In genomic region chr21:29342394-29342957, GRCh38 we compare ENCODE assay signal across 1 cellular context.
TF ChIP-seq lines count a peak whose summit lies in the region.

No MANE protein-coding gene starts in this region.

TF ChIP-seq in GM12878, 131 proteins besides CTCF, POLR2A, EP300 and RAD21 (continued from another document):
- TF ChIP-seq REST (IDR thresholded peaks at IDR 0.05; ENCODE audit: low read depth, low read length) (no peak), PML (IDR thresholded peaks at IDR 0.05; ENCODE audit: low read length) (0 out of 2 replicates have a peak, but pooled peaks have one; percentile 34), CHD2 (IDR thresholded peaks at IDR 0.05; ENCODE audit: borderline replicate concordance, low read depth, low read length) (no peak), TARDBP (IDR thresholded peaks at IDR 0.05; ENCODE audit: borderline replicate concordance) (no peak), NR2C1 (IDR thresholded peaks at IDR 0.05) (no peak), ZNF622 (IDR thresholded peaks at IDR 0.05) (no peak), YBX1 (IDR thresholded peaks at IDR 0.05) (no peak), E4F1 (IDR thresholded peaks at IDR 0.05; ENCODE audit: borderline replicate concordance, partially characterized antibody) (no peak), POLR2AphosphoS5 (IDR thresholded peaks at IDR 0.05; ENCODE audit: low read length) (peak; percentile 27; the same call in 1 of the 2 replicates), ATF7 (IDR thresholded peaks at IDR 0.05; ENCODE audit: low read depth) (no peak), IKZF1 (conservative IDR thresholded peaks at IDR 0.05) (peak; percentile 44; the same call in 1 of the 2 replicates), RELB (IDR thresholded peaks at IDR 0.05; ENCODE audit: low read depth) (no peak), CHD1 (IDR thresholded peaks at IDR 0.05; ENCODE audit: low read depth, low read length) (no peak), PKNOX1 (IDR thresholded peaks at IDR 0.05) (peak; percentile 35; the same call in 1 of the 2 replicates), KLF5 (IDR thresholded peaks at IDR 0.05; ENCODE audit: partially characterized antibody) (no peak), TCF3 (IDR thresholded peaks at IDR 0.05; ENCODE audit: borderline replicate concordance, insufficient read depth, low read depth, low read length) (peak; percentile 79), ELK1 (IDR thresholded peaks at IDR 0.05; ENCODE audit: low read depth, low read length) (no peak), TCF7 (IDR thresholded peaks at IDR 0.05; ENCODE audit: borderline replicate concordance) (no peak), MLLT1 (IDR thresholded peaks at IDR 0.05) (no peak), SUZ12 (IDR thresholded peaks at IDR 0.05; ENCODE audit: unreplicated experiment) (no peak), BCL11A (IDR thresholded peaks at IDR 0.05; ENCODE audit: low read depth, low read length) (peak; percentile 77)
TF ChIP-seq in GM12878: peak in this region for 28.
